Comparison of ENCODE assay signal across 1 cellular context in genomic region chr9:111399772-111400563, GRCh38.
TF ChIP-seq lines count a peak whose summit lies in the region.

No MANE protein-coding gene starts in this region.

TF ChIP-seq in HepG2, 621 proteins besides CTCF, POLR2A, EP300 and RAD21 (continued from another document):
- TF ChIP-seq NFATC3 (CRISPR knock-in tag; IDR thresholded peaks at IDR 0.05), result no peak
- no peak for TF ChIP-seq THAP7 (CRISPR knock-in tag; IDR thresholded peaks at IDR 0.05)
- peak; percentile 11 for TF ChIP-seq RBM22 (optimal IDR thresholded peaks at IDR 0.05; ENCODE audit: low read length)
- no peak for TF ChIP-seq EEA1 (CRISPR knock-in tag; IDR thresholded peaks at IDR 0.05; ENCODE audit: borderline replicate concordance)
- TF ChIP-seq FOXA1 (IDR thresholded peaks at IDR 0.05), result no peak
- 0 out of 2 replicates have a peak, but pooled peaks have one; percentile 16 for TF ChIP-seq FOXA1 (CRISPR knock-in tag; IDR thresholded peaks at IDR 0.05)
- TF ChIP-seq TRAFD1 (CRISPR knock-in tag; IDR thresholded peaks at IDR 0.05; ENCODE audit: borderline replicate concordance), result no peak
